In genomic region chr2:21895200-21895599, GRCh38 we compare ENCODE assay signal across 34 cellular contexts.
"Had no signal": no experiment of that assay in that cellular context is flagged by ENCODE, and none has a peak within 500 bp of the region (broad histone marks: within the 10 kb centered on the region; RNA-seq: fewer than 3 reads in every experiment).

No MANE protein-coding gene starts in this region.

- H3K27ac ChIP-seq: KMS-11 had no signal

- H3K4me2 ChIP-seq: KMS-11 had no signal

- DNase-seq: Karpas-422, Kasumi-1, KG1, MG63, MM.1S, MV-4-11, NCI-H1048, NCI-H1092, NCI-H1092 treated with DMSO at 0.1 percent for 48 hours, NCI-H1105, NCI-H1105 treated with DMSO at 0.1 percent for 48 hours, NCI-H1417, NCI-H1417 treated with DMSO at 0.1 percent for 48 hours, NCI-H1436, NCI-H1436 treated with DMSO at 0.1 percent for 48 hours, NCI-H146, NCI-H1694, NCI-H1694 treated with DMSO at 0.1 percent for 48 hours, NCI-H187, NCI-H187 treated with DMSO at 0.1 percent for 48 hours, NCI-H1930, NCI-H2029, NCI-H2029 treated with DMSO at 0.1 percent for 48 hours, NCI-H2081, NCI-H2081 treated with DMSO at 0.1 percent for 48 hours, NCI-H2107, NCI-H2171, NCI-H2171 treated with DMSO at 0.1 percent for 48 hours, NCI-H2227 treated with DMSO at 0.1 percent for 48 hours, NCI-H226, NCI-H345, NCI-H446, NCI-H446 treated with DMSO at 0.1 percent for 48 hours had no signal

- H3K4me3 ChIP-seq: MG63 had no signal

- H3K36me3 ChIP-seq: MG63 had no signal

- H3K27me3 ChIP-seq: MG63 had no signal

- H3K9ac ChIP-seq: KMS-11 had no signal

- H3K9me3 ChIP-seq: MG63 had no signal
